In the genomic region with DNA sequence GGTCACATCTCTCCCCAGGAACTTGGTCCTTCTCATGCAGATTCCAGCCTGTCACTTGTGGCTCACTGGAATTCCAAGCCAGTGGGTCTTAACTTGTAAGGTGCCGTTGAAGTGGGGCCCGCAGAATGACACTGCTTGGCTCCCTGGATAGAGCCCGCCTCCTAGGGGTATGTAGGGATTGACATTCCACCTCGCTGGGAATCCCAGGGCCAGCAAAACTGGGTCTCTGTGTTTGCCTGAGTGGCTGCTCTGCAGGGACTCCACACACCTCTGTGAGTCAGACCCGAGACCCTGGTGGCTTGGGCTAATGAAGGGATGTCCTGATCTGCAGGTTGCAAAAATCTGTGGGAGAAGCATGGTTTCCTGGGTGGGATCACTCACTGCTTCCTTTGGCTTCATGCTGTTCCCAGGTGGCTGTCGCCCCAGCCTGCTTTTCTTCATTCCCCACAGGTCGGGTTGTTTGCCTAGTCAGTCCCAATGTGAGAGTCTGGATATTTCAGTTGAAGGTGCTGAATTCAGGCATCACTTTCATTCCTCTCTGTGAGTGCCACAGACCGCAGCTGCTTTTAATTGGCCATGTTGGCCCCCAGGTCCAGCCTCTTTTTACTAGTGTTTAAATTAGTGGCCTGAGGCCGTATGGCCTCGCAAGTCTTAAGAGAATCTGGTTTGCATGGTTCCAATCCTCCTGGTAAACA, we compare ENCODE assay signal across 1 cellular context.
TF ChIP-seq lines count a peak whose summit lies in the region.

No MANE protein-coding gene starts in this region.

TF ChIP-seq in GM23338, 12 proteins besides CTCF, POLR2A, EP300 and RAD21 (continued from another document):
- TF ChIP-seq, protein P1, sequence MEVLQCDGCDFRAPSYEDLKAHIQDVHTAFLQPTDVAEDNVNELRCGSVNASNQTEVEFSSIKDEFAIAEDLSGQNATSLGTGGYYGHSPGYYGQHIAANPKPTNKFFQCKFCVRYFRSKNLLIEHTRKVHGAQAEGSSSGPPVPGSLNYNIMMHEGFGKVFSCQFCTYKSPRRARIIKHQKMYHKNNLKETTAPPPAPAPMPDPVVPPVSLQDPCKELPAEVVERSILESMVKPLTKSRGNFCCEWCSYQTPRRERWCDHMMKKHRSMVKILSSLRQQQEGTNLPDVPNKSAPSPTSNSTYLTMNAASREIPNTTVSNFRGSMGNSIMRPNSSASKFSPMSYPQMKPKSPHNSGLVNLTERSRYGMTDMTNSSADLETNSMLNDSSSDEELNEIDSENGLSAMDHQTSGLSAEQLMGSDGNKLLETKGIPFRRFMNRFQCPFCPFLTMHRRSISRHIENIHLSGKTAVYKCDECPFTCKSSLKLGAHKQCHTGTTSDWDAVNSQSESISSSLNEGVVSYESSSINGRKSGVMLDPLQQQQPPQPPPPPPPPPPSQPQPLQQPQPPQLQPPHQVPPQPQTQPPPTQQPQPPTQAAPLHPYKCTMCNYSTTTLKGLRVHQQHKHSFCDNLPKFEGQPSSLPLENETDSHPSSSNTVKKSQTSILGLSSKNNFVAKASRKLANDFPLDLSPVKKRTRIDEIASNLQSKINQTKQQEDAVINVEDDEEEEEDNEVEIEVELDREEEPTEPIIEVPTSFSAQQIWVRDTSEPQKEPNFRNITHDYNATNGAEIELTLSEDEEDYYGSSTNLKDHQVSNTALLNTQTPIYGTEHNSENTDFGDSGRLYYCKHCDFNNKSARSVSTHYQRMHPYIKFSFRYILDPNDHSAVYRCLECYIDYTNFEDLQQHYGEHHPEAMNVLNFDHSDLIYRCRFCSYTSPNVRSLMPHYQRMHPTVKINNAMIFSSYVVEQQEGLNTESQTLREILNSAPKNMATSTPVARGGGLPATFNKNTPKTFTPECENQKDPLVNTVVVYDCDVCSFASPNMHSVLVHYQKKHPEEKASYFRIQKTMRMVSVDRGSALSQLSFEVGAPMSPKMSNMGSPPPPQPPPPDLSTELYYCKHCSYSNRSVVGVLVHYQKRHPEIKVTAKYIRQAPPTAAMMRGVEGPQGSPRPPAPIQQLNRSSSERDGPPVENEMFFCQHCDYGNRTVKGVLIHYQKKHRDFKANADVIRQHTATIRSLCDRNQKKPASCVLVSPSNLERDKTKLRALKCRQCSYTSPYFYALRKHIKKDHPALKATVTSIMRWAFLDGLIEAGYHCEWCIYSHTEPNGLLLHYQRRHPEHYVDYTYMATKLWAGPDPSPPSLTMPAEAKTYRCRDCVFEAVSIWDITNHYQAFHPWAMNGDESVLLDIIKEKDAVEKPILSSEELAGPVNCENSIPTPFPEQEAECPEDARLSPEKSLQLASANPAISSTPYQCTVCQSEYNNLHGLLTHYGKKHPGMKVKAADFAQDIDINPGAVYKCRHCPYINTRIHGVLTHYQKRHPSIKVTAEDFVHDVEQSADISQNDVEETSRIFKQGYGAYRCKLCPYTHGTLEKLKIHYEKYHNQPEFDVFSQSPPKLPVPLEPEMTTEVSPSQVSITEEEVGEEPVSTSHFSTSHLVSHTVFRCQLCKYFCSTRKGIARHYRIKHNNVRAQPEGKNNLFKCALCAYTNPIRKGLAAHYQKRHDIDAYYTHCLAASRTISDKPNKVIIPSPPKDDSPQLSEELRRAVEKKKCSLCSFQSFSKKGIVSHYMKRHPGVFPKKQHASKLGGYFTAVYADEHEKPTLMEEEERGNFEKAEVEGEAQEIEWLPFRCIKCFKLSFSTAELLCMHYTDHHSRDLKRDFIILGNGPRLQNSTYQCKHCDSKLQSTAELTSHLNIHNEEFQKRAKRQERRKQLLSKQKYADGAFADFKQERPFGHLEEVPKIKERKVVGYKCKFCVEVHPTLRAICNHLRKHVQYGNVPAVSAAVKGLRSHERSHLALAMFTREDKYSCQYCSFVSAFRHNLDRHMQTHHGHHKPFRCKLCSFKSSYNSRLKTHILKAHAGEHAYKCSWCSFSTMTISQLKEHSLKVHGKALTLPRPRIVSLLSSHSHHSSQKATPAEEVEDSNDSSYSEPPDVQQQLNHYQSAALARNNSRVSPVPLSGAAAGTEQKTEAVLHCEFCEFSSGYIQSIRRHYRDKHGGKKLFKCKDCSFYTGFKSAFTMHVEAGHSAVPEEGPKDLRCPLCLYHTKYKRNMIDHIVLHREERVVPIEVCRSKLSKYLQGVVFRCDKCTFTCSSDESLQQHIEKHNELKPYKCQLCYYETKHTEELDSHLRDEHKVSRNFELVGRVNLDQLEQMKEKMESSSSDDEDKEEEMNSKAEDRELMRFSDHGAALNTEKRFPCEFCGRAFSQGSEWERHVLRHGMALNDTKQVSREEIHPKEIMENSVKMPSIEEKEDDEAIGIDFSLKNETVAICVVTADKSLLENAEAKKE (CRISPR knock-in tag; IDR thresholded peaks at IDR 0.05) = no peak
- TF ChIP-seq EZH2phosphoT487 (IDR thresholded peaks at IDR 0.05; ENCODE audit: unreplicated experiment) (no peak), EZH2 (IDR thresholded peaks at IDR 0.05; ENCODE audit: low read depth, unreplicated experiment) (no peak), JUNB (IDR thresholded peaks at IDR 0.05; ENCODE audit: unreplicated experiment) (no peak), ZNF114 (CRISPR knock-in tag; IDR thresholded peaks at IDR 0.05) (no peak), NANOG (IDR thresholded peaks at IDR 0.05; ENCODE audit: borderline replicate concordance) (no peak), ZNF331 (CRISPR knock-in tag; IDR thresholded peaks at IDR 0.05; ENCODE audit: low read depth) (no peak), CREB1 (CRISPR knock-in tag; IDR thresholded peaks at IDR 0.05; ENCODE audit: low read depth) (no peak), STAT1 (IDR thresholded peaks at IDR 0.05; ENCODE audit: unreplicated experiment) (no peak)
- TF ChIP-seq, protein P2, sequence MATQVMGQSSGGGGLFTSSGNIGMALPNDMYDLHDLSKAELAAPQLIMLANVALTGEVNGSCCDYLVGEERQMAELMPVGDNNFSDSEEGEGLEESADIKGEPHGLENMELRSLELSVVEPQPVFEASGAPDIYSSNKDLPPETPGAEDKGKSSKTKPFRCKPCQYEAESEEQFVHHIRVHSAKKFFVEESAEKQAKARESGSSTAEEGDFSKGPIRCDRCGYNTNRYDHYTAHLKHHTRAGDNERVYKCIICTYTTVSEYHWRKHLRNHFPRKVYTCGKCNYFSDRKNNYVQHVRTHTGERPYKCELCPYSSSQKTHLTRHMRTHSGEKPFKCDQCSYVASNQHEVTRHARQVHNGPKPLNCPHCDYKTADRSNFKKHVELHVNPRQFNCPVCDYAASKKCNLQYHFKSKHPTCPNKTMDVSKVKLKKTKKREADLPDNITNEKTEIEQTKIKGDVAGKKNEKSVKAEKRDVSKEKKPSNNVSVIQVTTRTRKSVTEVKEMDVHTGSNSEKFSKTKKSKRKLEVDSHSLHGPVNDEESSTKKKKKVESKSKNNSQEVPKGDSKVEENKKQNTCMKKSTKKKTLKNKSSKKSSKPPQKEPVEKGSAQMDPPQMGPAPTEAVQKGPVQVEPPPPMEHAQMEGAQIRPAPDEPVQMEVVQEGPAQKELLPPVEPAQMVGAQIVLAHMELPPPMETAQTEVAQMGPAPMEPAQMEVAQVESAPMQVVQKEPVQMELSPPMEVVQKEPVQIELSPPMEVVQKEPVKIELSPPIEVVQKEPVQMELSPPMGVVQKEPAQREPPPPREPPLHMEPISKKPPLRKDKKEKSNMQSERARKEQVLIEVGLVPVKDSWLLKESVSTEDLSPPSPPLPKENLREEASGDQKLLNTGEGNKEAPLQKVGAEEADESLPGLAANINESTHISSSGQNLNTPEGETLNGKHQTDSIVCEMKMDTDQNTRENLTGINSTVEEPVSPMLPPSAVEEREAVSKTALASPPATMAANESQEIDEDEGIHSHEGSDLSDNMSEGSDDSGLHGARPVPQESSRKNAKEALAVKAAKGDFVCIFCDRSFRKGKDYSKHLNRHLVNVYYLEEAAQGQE (IDR thresholded peaks at IDR 0.05; ENCODE audit: unreplicated experiment) = no peak
- TF ChIP-seq, protein P3, sequence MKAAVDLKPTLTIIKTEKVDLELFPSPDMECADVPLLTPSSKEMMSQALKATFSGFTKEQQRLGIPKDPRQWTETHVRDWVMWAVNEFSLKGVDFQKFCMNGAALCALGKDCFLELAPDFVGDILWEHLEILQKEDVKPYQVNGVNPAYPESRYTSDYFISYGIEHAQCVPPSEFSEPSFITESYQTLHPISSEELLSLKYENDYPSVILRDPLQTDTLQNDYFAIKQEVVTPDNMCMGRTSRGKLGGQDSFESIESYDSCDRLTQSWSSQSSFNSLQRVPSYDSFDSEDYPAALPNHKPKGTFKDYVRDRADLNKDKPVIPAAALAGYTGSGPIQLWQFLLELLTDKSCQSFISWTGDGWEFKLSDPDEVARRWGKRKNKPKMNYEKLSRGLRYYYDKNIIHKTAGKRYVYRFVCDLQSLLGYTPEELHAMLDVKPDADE (IDR thresholded peaks at IDR 0.05) = no peak
